ENCODE assay signal across 18 cellular contexts in the genomic region with DNA sequence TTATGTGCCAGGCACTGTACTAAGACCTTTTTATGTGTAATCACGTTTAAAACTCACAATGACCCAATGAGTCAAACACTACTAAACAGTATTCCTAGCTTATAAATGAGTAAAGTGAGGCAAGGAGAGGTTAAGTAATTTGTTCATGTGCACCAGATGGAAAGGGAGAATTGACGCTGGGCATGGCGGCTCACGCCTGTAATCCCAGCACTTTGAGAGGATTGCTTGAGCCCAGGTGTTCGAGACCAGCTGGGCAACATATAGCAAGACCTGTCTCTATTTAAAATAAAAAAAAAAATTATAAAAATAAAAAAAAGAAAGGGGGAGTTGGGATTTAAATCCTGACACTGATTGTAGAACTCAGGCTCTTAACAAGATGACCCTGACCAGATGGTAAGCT. TPM values are rescaled to one million over a fixed set of nuclear protein-coding genes. Genes with fewer than 3 reads are reported as not detected.
DNase-seq lines count a peak whose midpoint lies in the region; ATAC-seq and TF ChIP-seq lines count a peak whose summit lies in the region.
"Had no signal": no experiment of that assay in that cellular context is flagged by ENCODE, and none has a peak within 500 bp of the region (broad histone marks: within the 10 kb centered on the region; RNA-seq: fewer than 3 reads in every experiment).

No MANE protein-coding gene starts in this region.

- H3K36me3 Mint-ChIP-seq in T-helper 17 cell (ENCODE audit: low read depth): peaks cover 7% of the 10 kb centered on the region

- no peak for TF ChIP-seq EP300 in stomach (IDR thresholded peaks at IDR 0.05)

- 81 to 92% (median 89%) methylated on average over 5 of the region's 5 CpGs for WGBS in stomach, 5 donors

- ATAC-seq in T-helper 17 cell (no peak), HG03196 (IDR thresholded peaks at IDR 0.05; ENCODE audit: unreplicated experiment) (no peak)
- ATAC-seq: K562, Panc1 had no signal

- no peak overlapping the region for H3K4me3 ChIP-seq in muscle layer of colon (ENCODE audit: low read depth in 1 of 2, low read length in 2 of 2)
- H3K4me3 ChIP-seq in stomach: no peak overlapping the region
- H3K4me3 ChIP-seq: HAP-1, K562 had no signal

- intact Hi-C loops in stomach (cut with DNase I; ENCODE audit: low total_unique reads): no loop called here

- no peak for TF ChIP-seq POLR2A in stomach (IDR thresholded peaks at IDR 0.05)

- H3K27ac ChIP-seq in muscle layer of colon (ENCODE audit: low read depth, low read length) (peak overlapping the region; percentile 46), stomach (peak overlapping the region in 3 of 5 donors; percentile 22 to 89 (median 78))

- H3K4me3 Mint-ChIP-seq in T-helper 17 cell: no peak overlapping the region
- H3K4me3 Mint-ChIP-seq: CD14-positive monocyte had no signal

- peaks cover 55% of the 10 kb centered on the region for H3K4me1 ChIP-seq in muscle layer of colon (ENCODE audit: insufficient read depth, low read length)
- peaks cover 5 to 48% (median 20%) of the 10 kb centered on the region in 4 donors for H3K4me1 ChIP-seq in stomach

- no peaks in the 10 kb centered on the region for H3K27me3 Mint-ChIP-seq in T-helper 17 cell

- no peak for TF ChIP-seq CTCF in stomach (IDR thresholded peaks at IDR 0.05)

- H3K9ac ChIP-seq in muscle layer of colon (ENCODE audit: low read length): no peak overlapping the region

- no peaks in the 10 kb centered on the region for H3K27me3 ChIP-seq in muscle layer of colon (ENCODE audit: control insufficient read depth in 1 of 2, insufficient read depth in 2 of 2, low read length in 2 of 2)
- H3K27me3 ChIP-seq in stomach: no peaks in the 10 kb centered on the region

- H3K9me3 ChIP-seq in T-helper 17 cell (ENCODE audit: control insufficient read depth, low read length, poor library complexity, severe bottlenecking): no peaks in the 10 kb centered on the region
- no peaks in the 10 kb centered on the region for H3K9me3 ChIP-seq in muscle layer of colon (ENCODE audit: low read length)
- no peaks in the 10 kb centered on the region for H3K9me3 ChIP-seq in stomach
- H3K9me3 ChIP-seq: Caco-2, HAP-1 had no signal

- DNase-seq in DMS 273 (lab: John Stamatoyannopoulos, UW; ENCODE audit: unreplicated experiment) (peak; percentile 57), DMS 273 treated with DMSO at 0.1 percent for 48 hours (lab: John Stamatoyannopoulos, UW) (no peak), T-helper 17 cell (no peak), stomach (no peak), AML-193 (lab: John Stamatoyannopoulos, UW) (no peak)
- DNase-seq in stimulated activated naive CD4-positive, alpha-beta T cell treated with Interleukin-2 at 50 U/mL for 16 hours (lab: John Stamatoyannopoulos, UW): no peak
- DNase-seq: 8988T, Caco-2, DMS79, NCI-H1048, NCI-H345, Right ventricle myocardium superior had no signal

- H3K36me3 ChIP-seq in muscle layer of colon (ENCODE audit: insufficient read depth, low read length) (peaks cover 19% of the 10 kb centered on the region), stomach (peaks cover 20 to 34% (median 25%) of the 10 kb centered on the region in 4 donors)

- peak overlapping the region; percentile 34 for H3K27ac Mint-ChIP-seq in T-helper 17 cell

- peaks cover 3% of the 10 kb centered on the region for H3K4me1 Mint-ChIP-seq in T-helper 17 cell

RNA-seq across cellular contexts. Expression of a gene that starts 46.7 kb away (rescaled TPM):
- total RNA-seq in T-helper 17 cell (10 to 100 TPM in 1 of 2 donors, 1 to 10 TPM in 1; 9.7 to 13.1 TPM), stomach (100 to 1,000 TPM in 1 of 5 donors, 10 to 100 TPM in 4; 32.3 to 134 (median 44.8) TPM)
- 10 to 100 TPM in 2 of 3 donors, 1 to 10 TPM in 1; 9.2 to 21.8 (median 11.5) TPM for polyA plus RNA-seq in stomach

RNA-seq across cellular contexts. Expression of a gene that starts 56.0 kb away (rescaled TPM):
- total RNA-seq in T-helper 17 cell (10 to 100 TPM; 10.9 to 12.0 TPM), stomach (10 to 100 TPM in 3 of 5 donors, 1 to 10 TPM in 2; 8.5 to 25.8 (median 13.4) TPM)
- 1 to 10 TPM; 2.1 to 3.0 (median 2.4) TPM for polyA plus RNA-seq in stomach
